ENCODE assay signal across 1 cellular context in genomic region chr4:145937990-145938611, GRCh38.
TF ChIP-seq lines count a peak whose summit lies in the region.

No MANE protein-coding gene starts in this region.

TF ChIP-seq in GM12878, 131 proteins besides CTCF, POLR2A, EP300 and RAD21 (continued from another document):
- TF ChIP-seq, protein P1, sequence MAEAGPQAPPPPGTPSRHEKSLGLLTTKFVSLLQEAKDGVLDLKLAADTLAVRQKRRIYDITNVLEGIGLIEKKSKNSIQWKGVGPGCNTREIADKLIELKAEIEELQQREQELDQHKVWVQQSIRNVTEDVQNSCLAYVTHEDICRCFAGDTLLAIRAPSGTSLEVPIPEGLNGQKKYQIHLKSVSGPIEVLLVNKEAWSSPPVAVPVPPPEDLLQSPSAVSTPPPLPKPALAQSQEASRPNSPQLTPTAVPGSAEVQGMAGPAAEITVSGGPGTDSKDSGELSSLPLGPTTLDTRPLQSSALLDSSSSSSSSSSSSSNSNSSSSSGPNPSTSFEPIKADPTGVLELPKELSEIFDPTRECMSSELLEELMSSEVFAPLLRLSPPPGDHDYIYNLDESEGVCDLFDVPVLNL (IDR thresholded peaks at IDR 0.05; ENCODE audit: low read depth, low read length) = no peak
- TF ChIP-seq BCLAF1 (IDR thresholded peaks at IDR 0.05) = no peak
- peak; percentile 7; the same call in 1 of the 2 replicates for TF ChIP-seq NBN (IDR thresholded peaks at IDR 0.05)
- TF ChIP-seq SMARCA5 (IDR thresholded peaks at IDR 0.05) = peak; percentile 34; the same call in 1 of the 2 replicates
- TF ChIP-seq, protein P2, sequence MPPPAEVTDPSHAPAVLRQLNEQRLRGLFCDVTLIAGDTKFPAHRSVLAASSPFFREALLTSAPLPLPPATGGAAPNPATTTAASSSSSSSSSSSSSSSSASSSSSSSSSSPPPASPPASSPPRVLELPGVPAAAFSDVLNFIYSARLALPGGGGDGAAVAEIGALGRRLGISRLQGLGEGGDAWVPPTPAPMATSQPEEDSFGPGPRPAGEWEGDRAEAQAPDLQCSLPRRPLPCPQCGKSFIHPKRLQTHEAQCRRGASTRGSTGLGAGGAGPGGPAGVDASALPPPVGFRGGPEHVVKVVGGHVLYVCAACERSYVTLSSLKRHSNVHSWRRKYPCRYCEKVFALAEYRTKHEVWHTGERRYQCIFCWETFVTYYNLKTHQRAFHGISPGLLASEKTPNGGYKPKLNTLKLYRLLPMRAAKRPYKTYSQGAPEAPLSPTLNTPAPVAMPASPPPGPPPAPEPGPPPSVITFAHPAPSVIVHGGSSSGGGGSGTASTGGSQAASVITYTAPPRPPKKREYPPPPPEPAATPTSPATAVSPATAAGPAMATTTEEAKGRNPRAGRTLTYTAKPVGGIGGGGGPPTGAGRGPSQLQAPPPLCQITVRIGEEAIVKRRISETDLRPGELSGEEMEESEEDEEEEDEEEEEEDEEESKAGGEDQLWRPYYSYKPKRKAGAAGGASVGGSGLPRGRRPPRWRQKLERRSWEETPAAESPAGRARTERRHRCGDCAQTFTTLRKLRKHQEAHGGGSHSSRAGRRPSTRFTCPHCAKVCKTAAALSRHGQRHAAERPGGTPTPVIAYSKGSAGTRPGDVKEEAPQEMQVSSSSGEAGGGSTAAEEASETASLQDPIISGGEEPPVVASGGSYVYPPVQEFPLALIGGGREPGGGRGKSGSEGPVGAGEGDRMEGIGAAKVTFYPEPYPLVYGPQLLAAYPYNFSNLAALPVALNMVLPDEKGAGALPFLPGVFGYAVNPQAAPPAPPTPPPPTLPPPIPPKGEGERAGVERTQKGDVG (CRISPR knock-in tag; IDR thresholded peaks at IDR 0.05) = no peak
- no peak for TF ChIP-seq EED (IDR thresholded peaks at IDR 0.05; ENCODE audit: low read depth)
- TF ChIP-seq DPF2 (IDR thresholded peaks at IDR 0.05) = no peak
- TF ChIP-seq, protein P3, sequence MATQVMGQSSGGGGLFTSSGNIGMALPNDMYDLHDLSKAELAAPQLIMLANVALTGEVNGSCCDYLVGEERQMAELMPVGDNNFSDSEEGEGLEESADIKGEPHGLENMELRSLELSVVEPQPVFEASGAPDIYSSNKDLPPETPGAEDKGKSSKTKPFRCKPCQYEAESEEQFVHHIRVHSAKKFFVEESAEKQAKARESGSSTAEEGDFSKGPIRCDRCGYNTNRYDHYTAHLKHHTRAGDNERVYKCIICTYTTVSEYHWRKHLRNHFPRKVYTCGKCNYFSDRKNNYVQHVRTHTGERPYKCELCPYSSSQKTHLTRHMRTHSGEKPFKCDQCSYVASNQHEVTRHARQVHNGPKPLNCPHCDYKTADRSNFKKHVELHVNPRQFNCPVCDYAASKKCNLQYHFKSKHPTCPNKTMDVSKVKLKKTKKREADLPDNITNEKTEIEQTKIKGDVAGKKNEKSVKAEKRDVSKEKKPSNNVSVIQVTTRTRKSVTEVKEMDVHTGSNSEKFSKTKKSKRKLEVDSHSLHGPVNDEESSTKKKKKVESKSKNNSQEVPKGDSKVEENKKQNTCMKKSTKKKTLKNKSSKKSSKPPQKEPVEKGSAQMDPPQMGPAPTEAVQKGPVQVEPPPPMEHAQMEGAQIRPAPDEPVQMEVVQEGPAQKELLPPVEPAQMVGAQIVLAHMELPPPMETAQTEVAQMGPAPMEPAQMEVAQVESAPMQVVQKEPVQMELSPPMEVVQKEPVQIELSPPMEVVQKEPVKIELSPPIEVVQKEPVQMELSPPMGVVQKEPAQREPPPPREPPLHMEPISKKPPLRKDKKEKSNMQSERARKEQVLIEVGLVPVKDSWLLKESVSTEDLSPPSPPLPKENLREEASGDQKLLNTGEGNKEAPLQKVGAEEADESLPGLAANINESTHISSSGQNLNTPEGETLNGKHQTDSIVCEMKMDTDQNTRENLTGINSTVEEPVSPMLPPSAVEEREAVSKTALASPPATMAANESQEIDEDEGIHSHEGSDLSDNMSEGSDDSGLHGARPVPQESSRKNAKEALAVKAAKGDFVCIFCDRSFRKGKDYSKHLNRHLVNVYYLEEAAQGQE (IDR thresholded peaks at IDR 0.05; ENCODE audit: low read depth, low read length) = no peak
- TF ChIP-seq, protein P4, sequence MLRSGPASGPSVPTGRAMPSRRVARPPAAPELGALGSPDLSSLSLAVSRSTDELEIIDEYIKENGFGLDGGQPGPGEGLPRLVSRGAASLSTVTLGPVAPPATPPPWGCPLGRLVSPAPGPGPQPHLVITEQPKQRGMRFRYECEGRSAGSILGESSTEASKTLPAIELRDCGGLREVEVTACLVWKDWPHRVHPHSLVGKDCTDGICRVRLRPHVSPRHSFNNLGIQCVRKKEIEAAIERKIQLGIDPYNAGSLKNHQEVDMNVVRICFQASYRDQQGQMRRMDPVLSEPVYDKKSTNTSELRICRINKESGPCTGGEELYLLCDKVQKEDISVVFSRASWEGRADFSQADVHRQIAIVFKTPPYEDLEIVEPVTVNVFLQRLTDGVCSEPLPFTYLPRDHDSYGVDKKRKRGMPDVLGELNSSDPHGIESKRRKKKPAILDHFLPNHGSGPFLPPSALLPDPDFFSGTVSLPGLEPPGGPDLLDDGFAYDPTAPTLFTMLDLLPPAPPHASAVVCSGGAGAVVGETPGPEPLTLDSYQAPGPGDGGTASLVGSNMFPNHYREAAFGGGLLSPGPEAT (IDR thresholded peaks at IDR 0.05; ENCODE audit: low read depth) = peak; percentile 37; the same call in 1 of the 2 replicates
- TF ChIP-seq IKZF2 (IDR thresholded peaks at IDR 0.05) = peak in 1 of 2 experiments; percentile 14; a peak in 2 of 4 replicates
- no peak for TF ChIP-seq PBX3 (IDR thresholded peaks at IDR 0.05; ENCODE audit: insufficient replicate concordance, low read depth, low read length)
- TF ChIP-seq NR2C2 (IDR thresholded peaks at IDR 0.05; ENCODE audit: borderline replicate concordance, control insufficient read depth, insufficient read length, low read depth) = no peak
- TF ChIP-seq TAF1 (IDR thresholded peaks at IDR 0.05; ENCODE audit: borderline replicate concordance, low read depth, low read length) = peak; percentile 37; the same call in 1 of the 2 replicates
- TF ChIP-seq NFYA (IDR thresholded peaks at IDR 0.05; ENCODE audit: borderline replicate concordance, low read depth, low read length) = no peak
- TF ChIP-seq, protein P5, sequence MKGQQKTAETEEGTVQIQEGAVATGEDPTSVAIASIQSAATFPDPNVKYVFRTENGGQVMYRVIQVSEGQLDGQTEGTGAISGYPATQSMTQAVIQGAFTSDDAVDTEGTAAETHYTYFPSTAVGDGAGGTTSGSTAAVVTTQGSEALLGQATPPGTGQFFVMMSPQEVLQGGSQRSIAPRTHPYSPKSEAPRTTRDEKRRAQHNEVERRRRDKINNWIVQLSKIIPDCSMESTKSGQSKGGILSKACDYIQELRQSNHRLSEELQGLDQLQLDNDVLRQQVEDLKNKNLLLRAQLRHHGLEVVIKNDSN (IDR thresholded peaks at IDR 0.05; ENCODE audit: borderline replicate concordance, extremely low read length, insufficient read depth, low read depth, low read length) = no peak
- no peak for TF ChIP-seq RELA (IDR thresholded peaks at IDR 0.05; ENCODE audit: borderline replicate concordance, partially characterized antibody)
- no peak; a peak in 1 of 4 replicates for TF ChIP-seq BHLHE40 (IDR thresholded peaks at IDR 0.05; ENCODE audit: borderline replicate concordance in 1 of 2, low read depth in 2 of 2, low read length in 1 of 2)
- no peak for TF ChIP-seq SMAD5 (IDR thresholded peaks at IDR 0.05; ENCODE audit: low read depth)
- no peak for TF ChIP-seq ETV6 (conservative IDR thresholded peaks at IDR 0.05 in 1 of 2, IDR thresholded peaks at IDR 0.05 in 1 of 2; ENCODE audit: borderline replicate concordance in 1 of 2, low read depth in 1 of 2)
- TF ChIP-seq HCFC1 (IDR thresholded peaks at IDR 0.05; ENCODE audit: low read length) = no peak
TF ChIP-seq in GM12878: peak in this region for 8.
